31 cellular contexts compared by ENCODE assay signal in genomic region chr11:75287579-75287978, GRCh38. TPM values are rescaled to one million over a fixed set of nuclear protein-coding genes. Genes with fewer than 3 reads are reported as not detected.
"Had no signal": no experiment of that assay in that cellular context is flagged by ENCODE, and none has a peak within 500 bp of the region (broad histone marks: within the 10 kb centered on the region; RNA-seq: fewer than 3 reads in every experiment).

No MANE protein-coding gene starts in this region.

- H3K4me3 Mint-ChIP-seq: activated CD4-positive, alpha-beta memory T cell treated with anti-CD3 and anti-CD28 coated beads for 36 hours; activated CD4-positive, alpha-beta T cell treated with anti-CD3 and anti-CD28 coated beads, Interleukin-2, amount 10 ng/mL, durations not matched to agents 7 days and 5 days; activated naive CD4-positive, alpha-beta T cell treated with anti-CD3 and anti-CD28 coated beads, Interleukin-2, amount 10 ng/mL, durations not matched to agents 7 days and 5 days; activated naive CD8-positive, alpha-beta T cell treated with anti-CD3 and anti-CD28 coated beads for 36 hours; activated T-cell treated with anti-CD3 and anti-CD28 coated beads, Interleukin-2, amount 50 U/mL, for 4 hours; activated T-helper 1 cell treated with anti-CD3 and anti-CD28 coated beads, Interleukin-12 subunit alpha, Interleukin-12 subunit beta, Interleukin-2, Interleukin-4 antibody, amounts not matched to agents 30 ng/mL and 10 ng/mL and 1 ng/mL, durations not matched to agents 14 hours and 24 hours and 36 hours; T-helper 2 cell treated with Interferon-gamma antibody and Interleukin-4, amounts not matched to agents 5 μg/mL and 100 μg/mL, for 36 hours had no signal

- ATAC-seq: activated T-cell treated with anti-CD3 and anti-CD28 coated beads, Interleukin-2, amount 50 U/mL, for 4 hours; PC-3 had no signal

- DNase-seq: activated CD4-positive, alpha-beta memory T cell treated with anti-CD3 and anti-CD28 coated beads for 36 hours; activated CD4-positive, alpha-beta T cell treated with anti-CD3 and anti-CD28 coated beads, Interleukin-2, amount 10 ng/mL, durations not matched to agents 7 days and 5 days; activated CD8-positive, alpha-beta memory T cell treated with anti-CD3 and anti-CD28 coated beads, Interleukin-2, amount 50 U/mL, for 4 hours; activated gamma-delta T cell treated with Interleukin-2 at 50 U/mL for 16 hours; activated naive CD4-positive, alpha-beta T cell treated with anti-CD3 and anti-CD28 coated beads, Interleukin-2, amount 10 ng/mL, durations not matched to agents 7 days and 5 days; activated naive CD8-positive, alpha-beta T cell treated with anti-CD3 and anti-CD28 coated beads for 36 hours; activated T-cell treated with anti-CD3 and anti-CD28 coated beads for 4 hours; activated T-cell treated with anti-CD3 and anti-CD28 coated beads, Interleukin-2, amount 50 U/mL, for 4 hours; amniotic stem cell; central memory CD4-positive, alpha-beta T cell; Karpas-422; KBM-7; NCI-H1105; NCI-H1417 treated with DMSO at 0.1 percent for 48 hours; NCI-H187 treated with DMSO at 0.1 percent for 48 hours; NCI-H2081; NCI-H2171 treated with DMSO at 0.1 percent for 48 hours; NCI-H226; NCI-H446 treated with DMSO at 0.1 percent for 48 hours; NCI-H524; NCI-H69; PC-3; SHP77; SJCRH30 had no signal

- H3K9me3 ChIP-seq: SJCRH30 had no signal

- H3K9me3 Mint-ChIP-seq: activated CD4-positive, alpha-beta memory T cell treated with anti-CD3 and anti-CD28 coated beads for 36 hours; activated CD4-positive, alpha-beta T cell treated with anti-CD3 and anti-CD28 coated beads, Interleukin-2, amount 10 ng/mL, durations not matched to agents 7 days and 5 days; activated naive CD4-positive, alpha-beta T cell treated with anti-CD3 and anti-CD28 coated beads, Interleukin-2, amount 10 ng/mL, durations not matched to agents 7 days and 5 days; activated naive CD8-positive, alpha-beta T cell treated with anti-CD3 and anti-CD28 coated beads for 36 hours; activated T-cell treated with anti-CD3 and anti-CD28 coated beads, Interleukin-2, amount 50 U/mL, for 4 hours; activated T-helper 1 cell treated with anti-CD3 and anti-CD28 coated beads, Interleukin-12 subunit alpha, Interleukin-12 subunit beta, Interleukin-2, Interleukin-4 antibody, amounts not matched to agents 30 ng/mL and 10 ng/mL and 1 ng/mL, durations not matched to agents 14 hours and 24 hours and 36 hours; T-helper 2 cell treated with Interferon-gamma antibody and Interleukin-4, amounts not matched to agents 5 μg/mL and 100 μg/mL, for 36 hours had no signal

- H3K27me3 Mint-ChIP-seq: activated CD4-positive, alpha-beta memory T cell treated with anti-CD3 and anti-CD28 coated beads for 36 hours; activated CD4-positive, alpha-beta T cell treated with anti-CD3 and anti-CD28 coated beads, Interleukin-2, amount 10 ng/mL, durations not matched to agents 7 days and 5 days; activated naive CD4-positive, alpha-beta T cell treated with anti-CD3 and anti-CD28 coated beads, Interleukin-2, amount 10 ng/mL, durations not matched to agents 7 days and 5 days; activated naive CD8-positive, alpha-beta T cell treated with anti-CD3 and anti-CD28 coated beads for 36 hours had no signal

- H3K4me1 ChIP-seq: SJCRH30 had no signal

- H3K4me3 ChIP-seq: SJCRH30, SK-N-MC had no signal

- H3K36me3 ChIP-seq: brain microvascular endothelial cell had no signal

- H3K27ac Mint-ChIP-seq: activated CD4-positive, alpha-beta memory T cell treated with anti-CD3 and anti-CD28 coated beads for 36 hours; activated naive CD4-positive, alpha-beta T cell treated with anti-CD3 and anti-CD28 coated beads, Interleukin-2, amount 10 ng/mL, durations not matched to agents 7 days and 5 days; activated T-helper 1 cell treated with anti-CD3 and anti-CD28 coated beads, Interleukin-12 subunit alpha, Interleukin-12 subunit beta, Interleukin-2, Interleukin-4 antibody, amounts not matched to agents 30 ng/mL and 10 ng/mL and 1 ng/mL, durations not matched to agents 14 hours and 24 hours and 36 hours; T-helper 2 cell treated with Interferon-gamma antibody and Interleukin-4, amounts not matched to agents 5 μg/mL and 100 μg/mL, for 36 hours had no signal

- H3K27me3 ChIP-seq: brain microvascular endothelial cell, SJCRH30 had no signal

- H3K4me1 Mint-ChIP-seq: activated CD4-positive, alpha-beta T cell treated with anti-CD3 and anti-CD28 coated beads, Interleukin-2, amount 10 ng/mL, durations not matched to agents 7 days and 5 days; activated naive CD4-positive, alpha-beta T cell treated with anti-CD3 and anti-CD28 coated beads, Interleukin-2, amount 10 ng/mL, durations not matched to agents 7 days and 5 days; activated naive CD8-positive, alpha-beta T cell treated with anti-CD3 and anti-CD28 coated beads for 36 hours had no signal

- H3K36me3 Mint-ChIP-seq: activated CD4-positive, alpha-beta memory T cell treated with anti-CD3 and anti-CD28 coated beads for 36 hours; activated naive CD4-positive, alpha-beta T cell treated with anti-CD3 and anti-CD28 coated beads, Interleukin-2, amount 10 ng/mL, durations not matched to agents 7 days and 5 days; activated naive CD8-positive, alpha-beta T cell treated with anti-CD3 and anti-CD28 coated beads for 36 hours had no signal

- H3K27ac ChIP-seq: brain microvascular endothelial cell, RWPE1, SJCRH30, SK-N-MC had no signal

RNA-seq across cellular contexts. Expression of gene TPBGL, which starts 47.0 kb away (rescaled TPM):
- total RNA-seq: MCF 10A, PC-3, SJCRH30 had no signal
- polyA plus RNA-seq: aorta had no signal
